Comparison of ENCODE assay signal across 18 cellular contexts in genomic region chr2:238488347-238488826, GRCh38.
DNase-seq lines count a peak whose midpoint lies in the region; ATAC-seq and TF ChIP-seq lines count a peak whose summit lies in the region.
"Had no signal": no experiment of that assay in that cellular context is flagged by ENCODE, and none has a peak within 500 bp of the region (broad histone marks: within the 10 kb centered on the region; RNA-seq: fewer than 3 reads in every experiment).

No MANE protein-coding gene starts in this region.

- no peak overlapping the region for H3K27ac Mint-ChIP-seq in CD4-positive, alpha-beta T cell
- H3K27ac Mint-ChIP-seq: CD8-positive, alpha-beta T cell; HFFc6 had no signal

- no peaks in the 10 kb centered on the region for H3K36me3 Mint-ChIP-seq in CD4-positive, alpha-beta T cell (ENCODE audit: low read depth)
- H3K36me3 Mint-ChIP-seq: CD8-positive, alpha-beta T cell had no signal

- no peaks in the 10 kb centered on the region for H3K9me3 Mint-ChIP-seq in CD4-positive, alpha-beta T cell
- H3K9me3 Mint-ChIP-seq: CD8-positive, alpha-beta T cell; HFFc6 had no signal

- ATAC-seq in left lobe of liver = no peak
- ATAC-seq in CD4-positive, alpha-beta T cell (ENCODE audit: poor library complexity) = no peak
- ATAC-seq: CD8-positive, alpha-beta T cell had no signal

- CTCF ChIA-PET in CD4-positive, alpha-beta T cell (lab: Charles Lee) = no interaction called here

- no peak for TF ChIP-seq CTCF in CD4-positive, alpha-beta T cell (IDR thresholded peaks at IDR 0.05)

- peaks cover 15% of the 10 kb centered on the region for H3K4me1 Mint-ChIP-seq in CD4-positive, alpha-beta T cell (ENCODE audit: low read depth)

- POLR2A ChIA-PET in CD4-positive, alpha-beta T cell (lab: Charles Lee) = no interaction called here

- no peaks in the 10 kb centered on the region for H3K27me3 Mint-ChIP-seq in CD4-positive, alpha-beta T cell

- no peak overlapping the region for H3K27ac ChIP-seq in CD4-positive, alpha-beta T cell (ENCODE audit: low read depth, low read length)
- H3K27ac ChIP-seq: C4-2B had no signal

- in situ Hi-C loops in G401 (cut with HindIII; ENCODE audit: low sequenced_read_pairs) = no loop called here

- peak; percentile 42 for DNase-seq in activated CD8-positive, alpha-beta memory T cell treated with anti-CD3 and anti-CD28 coated beads for 24 hours
- DNase-seq in activated CD8-positive, alpha-beta memory T cell treated with anti-CD3 and anti-CD28 coated beads, Interleukin-2, amount 50 U/mL, for 4 hours = no peak
- DNase-seq in amniotic epithelial cell (ENCODE audit: low read depth) = peak; percentile 8
- peak; percentile 19 for DNase-seq in left lobe of liver (ENCODE audit: low spot score)
- peak; percentile 40 for DNase-seq in posterior vena cava (ENCODE audit: low spot score)
- DNase-seq in stimulated activated CD4-positive, alpha-beta T cell treated with anti-CD3 and anti-CD28 coated beads, Interleukin-2, amount 100 ng/mL, for 48 hours = no peak
- DNase-seq in G401 (ENCODE audit: low spot score) = no peak
- no peak for DNase-seq in CD4-positive, alpha-beta T cell
- DNase-seq: 8988T; CD8-positive, alpha-beta T cell; COR-L47; DMS153; DMS79 treated with DMSO at 0.1 percent for 48 hours; EL; GDM1; HCEC 1CT; HFFc6 had no signal

- H3K27me3 ChIP-seq in CD4-positive, alpha-beta T cell (ENCODE audit: control insufficient read depth, insufficient read depth, low read length) = no peaks in the 10 kb centered on the region

- H3K9me3 ChIP-seq in CD4-positive, alpha-beta T cell (ENCODE audit: control insufficient read depth, low read length) = no peaks in the 10 kb centered on the region

- intact Hi-C loops in posterior vena cava (cut with DNase I) = no loop called here
- intact Hi-C loops in CD4-positive, alpha-beta T cell (cut with DNase I, micrococcal nuclease) = no loop called here

- no peak overlapping the region for H3K4me3 Mint-ChIP-seq in CD4-positive, alpha-beta T cell
- H3K4me3 Mint-ChIP-seq: CD8-positive, alpha-beta T cell; HFFc6 had no signal

Comparison
In these comparisons a context has a peak if more than half of its experiments do, and no peak if none do; other contexts are left out.
1. DNase-seq: peak in activated CD8-positive, alpha-beta memory T cell treated with anti-CD3 and anti-CD28 coated beads for 24 hours (single experiment), amniotic epithelial cell (single experiment), left lobe of liver (single experiment) and posterior vena cava (single experiment); none in activated CD8-positive, alpha-beta memory T cell treated with anti-CD3 and anti-CD28 coated beads, Interleukin-2, amount 50 U/mL, for 4 hours (single experiment), stimulated activated CD4-positive, alpha-beta T cell treated with anti-CD3 and anti-CD28 coated beads, Interleukin-2, amount 100 ng/mL, for 48 hours (0 of 2), G401 (single experiment) and CD4-positive, alpha-beta T cell (0 of 10).